In the genomic region with DNA sequence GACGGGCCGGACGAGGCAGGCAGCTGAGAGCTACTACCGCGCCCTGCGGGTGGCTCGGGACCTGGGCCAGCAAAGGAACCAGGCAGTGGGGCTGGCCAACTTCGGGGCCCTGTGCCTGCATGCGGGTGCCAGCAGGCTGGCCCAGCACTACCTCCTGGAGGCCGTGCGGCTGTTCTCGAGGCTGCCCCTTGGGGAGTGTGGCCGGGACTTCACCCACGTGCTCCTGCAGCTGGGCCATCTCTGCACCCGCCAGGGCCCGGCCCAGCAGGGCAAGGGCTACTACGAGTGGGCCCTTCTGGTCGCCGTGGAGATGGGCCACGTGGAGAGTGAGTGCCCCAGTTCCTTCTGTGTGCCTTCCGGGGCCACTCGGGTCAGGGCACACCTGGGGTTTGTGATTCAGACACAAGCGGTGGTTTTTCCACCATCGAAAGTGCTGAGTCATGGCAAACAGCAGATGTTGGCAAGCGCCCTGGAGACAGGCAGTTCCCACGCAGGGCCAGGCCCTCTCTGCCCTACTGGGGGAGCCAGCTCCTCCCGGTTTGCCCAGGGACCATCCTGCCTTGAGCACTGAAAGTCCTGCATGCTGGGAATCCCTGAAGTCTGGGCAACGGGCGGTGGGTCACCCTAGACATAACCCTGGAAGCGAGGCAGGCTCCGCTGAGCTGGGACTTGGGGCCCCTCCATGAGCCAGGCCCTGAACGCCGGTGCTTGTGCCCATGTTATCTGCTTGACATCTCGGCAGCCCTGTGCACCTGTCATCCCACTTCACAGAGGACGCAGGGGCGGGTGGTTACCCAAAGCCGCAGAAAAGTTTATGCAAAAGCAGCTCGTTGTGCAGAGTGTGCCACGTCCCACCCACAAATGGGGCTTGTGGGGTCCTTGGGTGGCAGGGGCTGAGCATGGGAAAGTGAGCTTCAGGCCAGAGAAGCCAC, we compare ENCODE assay signal across 8 cellular contexts. TPM values are rescaled to one million over a fixed set of nuclear protein-coding genes. Genes with fewer than 3 reads are reported as not detected.
A peak's percentile ranks its signal among the peaks of the same experiment; 100 is the strongest.
DNase-seq lines count a peak whose midpoint lies in the region; ATAC-seq and TF ChIP-seq lines count a peak whose summit lies in the region.

No MANE protein-coding gene starts in this region.

- H3K27ac Mint-ChIP-seq in activated CD4-positive, alpha-beta T cell treated with anti-CD3 and anti-CD28 coated beads for 36 hours = peak overlapping the region; percentile 48
- H3K27ac Mint-ChIP-seq in chondrocyte (ENCODE audit: unreplicated experiment) = peak overlapping the region; percentile 5
- H3K27ac Mint-ChIP-seq in stimulated activated naive B cell treated with anti-CD40 and anti-IgM and Interleukin-4, amounts not matched to agents 10 μg/mL and 1 μg/mL and 100 μg/mL, for 72 hours = peak overlapping the region; percentile 88

- peak overlapping the region; percentile 3 for H3K9ac ChIP-seq in mucosa of stomach (ENCODE audit: low read length)

- no peaks in the 10 kb centered on the region for H3K9me3 ChIP-seq in mucosa of stomach (ENCODE audit: control insufficient read depth, low read length)

- H3K4me1 Mint-ChIP-seq in activated CD4-positive, alpha-beta T cell treated with anti-CD3 and anti-CD28 coated beads for 36 hours = peaks cover 31% of the 10 kb centered on the region
- H3K4me1 Mint-ChIP-seq in chondrocyte (ENCODE audit: low read depth) = peaks cover 24% of the 10 kb centered on the region
- peaks cover 33 to 61% of the 10 kb centered on the region in 2 donors for H3K4me1 Mint-ChIP-seq in stimulated activated naive B cell treated with anti-CD40 and anti-IgM and Interleukin-4, amounts not matched to agents 10 μg/mL and 1 μg/mL and 100 μg/mL, for 72 hours

- POLR2A ChIA-PET in activated CD4-positive, alpha-beta T cell treated with anti-CD3 and anti-CD28 coated beads for 36 hours (lab: Charles Lee) = interaction anchor here (1.0 kb wide), 1 partner anchor 373 kb away, joined by 3 read pairs; no protein-coding TSS in a partner anchor

- H3K9me3 Mint-ChIP-seq in activated CD4-positive, alpha-beta T cell treated with anti-CD3 and anti-CD28 coated beads for 36 hours (ENCODE audit: low read depth) = no peaks in the 10 kb centered on the region
- no peaks in the 10 kb centered on the region for H3K9me3 Mint-ChIP-seq in chondrocyte (ENCODE audit: low read depth)
- H3K9me3 Mint-ChIP-seq in stimulated activated naive B cell treated with anti-CD40 and anti-IgM and Interleukin-4, amounts not matched to agents 10 μg/mL and 1 μg/mL and 100 μg/mL, for 72 hours = no peaks in the 10 kb centered on the region

- no peaks in the 10 kb centered on the region for H3K27me3 Mint-ChIP-seq in activated CD4-positive, alpha-beta T cell treated with anti-CD3 and anti-CD28 coated beads for 36 hours
- H3K27me3 Mint-ChIP-seq in chondrocyte (ENCODE audit: low read depth) = no peaks in the 10 kb centered on the region
- H3K27me3 Mint-ChIP-seq in stimulated activated naive B cell treated with anti-CD40 and anti-IgM and Interleukin-4, amounts not matched to agents 10 μg/mL and 1 μg/mL and 100 μg/mL, for 72 hours = no peaks in the 10 kb centered on the region

- H3K4me1 ChIP-seq in mucosa of stomach (ENCODE audit: control insufficient read depth, insufficient read depth, low read length) = peaks cover 32% of the 10 kb centered on the region

- peak; percentile 74 for ATAC-seq in GM21576 (IDR thresholded peaks at IDR 0.05; ENCODE audit: unreplicated experiment)
- ATAC-seq in activated CD4-positive, alpha-beta T cell treated with anti-CD3 and anti-CD28 coated beads for 36 hours = peak; percentile 90
- ATAC-seq in stimulated activated naive B cell treated with anti-CD40 and anti-IgM and Interleukin-4, amounts not matched to agents 10 μg/mL and 1 μg/mL and 100 μg/mL, for 72 hours (replicated peaks) = peak; percentile 83 to 86

- H3K27me3 ChIP-seq in mucosa of stomach (ENCODE audit: control insufficient read depth, insufficient read depth, low read length) = no peaks in the 10 kb centered on the region

- H3K36me3 Mint-ChIP-seq in activated CD4-positive, alpha-beta T cell treated with anti-CD3 and anti-CD28 coated beads for 36 hours (ENCODE audit: low read depth) = peaks cover 16% of the 10 kb centered on the region
- no peaks in the 10 kb centered on the region for H3K36me3 Mint-ChIP-seq in chondrocyte (ENCODE audit: low read depth)
- H3K36me3 Mint-ChIP-seq in stimulated activated naive B cell treated with anti-CD40 and anti-IgM and Interleukin-4, amounts not matched to agents 10 μg/mL and 1 μg/mL and 100 μg/mL, for 72 hours = peaks cover 34 to 53% of the 10 kb centered on the region in 2 donors

- no peak for TF ChIP-seq CTCF in chondrocyte (IDR thresholded peaks at IDR 0.05)

- H3K36me3 ChIP-seq in mucosa of stomach (ENCODE audit: control insufficient read depth, insufficient read depth, low read length) = no peaks in the 10 kb centered on the region

- H3K4me3 Mint-ChIP-seq in activated CD4-positive, alpha-beta T cell treated with anti-CD3 and anti-CD28 coated beads for 36 hours = peak overlapping the region; percentile 7
- H3K4me3 Mint-ChIP-seq in chondrocyte (ENCODE audit: unreplicated experiment) = no peak overlapping the region
- peak overlapping the region; percentile 37 to 49 for H3K4me3 Mint-ChIP-seq in stimulated activated naive B cell treated with anti-CD40 and anti-IgM and Interleukin-4, amounts not matched to agents 10 μg/mL and 1 μg/mL and 100 μg/mL, for 72 hours

- H3K4me3 ChIP-seq in Jurkat, Clone E6-1 (ENCODE audit: low read length) = peak overlapping the region; percentile 33
- no peak overlapping the region for H3K4me3 ChIP-seq in mucosa of stomach (ENCODE audit: low read length)

- DNase-seq in DMS79 treated with DMSO at 0.1 percent for 48 hours (lab: John Stamatoyannopoulos, UW) (peak; percentile 13), chondrocyte (ENCODE audit: low spot score) (no peak), NCI-H2227 treated with DMSO at 0.1 percent for 48 hours (lab: John Stamatoyannopoulos, UW) (no peak)
- peak; percentile 98 for DNase-seq in Jurkat, Clone E6-1 (ENCODE audit: low read depth, low spot score)
- DNase-seq in activated CD4-positive, alpha-beta T cell treated with anti-CD3 and anti-CD28 coated beads for 36 hours = peak; percentile 92
- peak; percentile 76 for DNase-seq in stimulated activated naive B cell treated with anti-CD40 and anti-IgM and Interleukin-4, amounts not matched to agents 10 μg/mL and 1 μg/mL and 100 μg/mL, for 72 hours

- intact Hi-C loops in activated CD4-positive, alpha-beta T cell treated with anti-CD3 and anti-CD28 coated beads for 36 hours (cut with DNase I, micrococcal nuclease) = loop anchor here in 1 of 2 experiments (1.0 to 2.0 kb wide), 2 partner anchors 29 to 70 kb away; a partner anchor contains a TSS

- CTCF ChIA-PET in activated CD4-positive, alpha-beta T cell treated with anti-CD3 and anti-CD28 coated beads for 36 hours (lab: Charles Lee) = interaction anchor here (0.5 to 1.4 kb wide), 4 partner anchors 13 to 175 kb away, joined by 4 read pairs; no protein-coding TSS in a partner anchor

RNA-seq across cellular contexts. Expression of a gene that starts 29.5 kb away (rescaled TPM):
- polyA plus RNA-seq in Jurkat, Clone E6-1 (2012; ENCODE audit: insufficient read depth, insufficient read length) = 16.8 TPM
- total RNA-seq in activated CD4-positive, alpha-beta T cell treated with anti-CD3 and anti-CD28 coated beads for 36 hours = 10 to 100 TPM; 11.1 to 18.3 TPM
- 1.2 to 1.4 TPM (median 1.2 TPM) in 3 replicates for total RNA-seq in chondrocyte

RNA-seq across cellular contexts. Expression of a gene that starts 41.0 kb away (rescaled TPM):
- polyA plus RNA-seq in Jurkat, Clone E6-1 (2012; ENCODE audit: insufficient read depth, insufficient read length) = not detected
- total RNA-seq in activated CD4-positive, alpha-beta T cell treated with anti-CD3 and anti-CD28 coated beads for 36 hours = not detected
- total RNA-seq in chondrocyte = 0.68 to 4.8 TPM (median 3.5 TPM) in 3 replicates

Comparison
In these comparisons a context has a peak if more than half of its experiments do, and no peak if none do; other contexts are left out.
1. DNase-seq: peak in DMS79 treated with DMSO at 0.1 percent for 48 hours (single experiment), Jurkat, Clone E6-1 (single experiment), activated CD4-positive, alpha-beta T cell treated with anti-CD3 and anti-CD28 coated beads for 36 hours (single experiment) and stimulated activated naive B cell treated with anti-CD40 and anti-IgM and Interleukin-4, amounts not matched to agents 10 μg/mL and 1 μg/mL and 100 μg/mL, for 72 hours (single experiment); none in chondrocyte (single experiment) and NCI-H2227 treated with DMSO at 0.1 percent for 48 hours (single experiment).
2. H3K27ac Mint-ChIP-seq: peak in every context shown above with its lines; median percentile 88 in stimulated activated naive B cell treated with anti-CD40 and anti-IgM and Interleukin-4, amounts not matched to agents 10 μg/mL and 1 μg/mL and 100 μg/mL, for 72 hours; 48 in activated CD4-positive, alpha-beta T cell treated with anti-CD3 and anti-CD28 coated beads for 36 hours; 5 in chondrocyte.
3. Peak in every context shown above with its lines, with median percentiles within 50 percentile points of each other: ATAC-seq.